Comparison of ENCODE assay signal across 8 cellular contexts in genomic region chr13:20161275-20161950, GRCh38. TPM values are rescaled to one million over a fixed set of nuclear protein-coding genes. Genes with fewer than 3 reads are reported as not detected.
A peak's percentile ranks its signal among the peaks of the same experiment; 100 is the strongest.
DNase-seq lines count a peak whose midpoint lies in the region; ATAC-seq and TF ChIP-seq lines count a peak whose summit lies in the region.

No MANE protein-coding gene starts in this region.

- CTCF ChIA-PET in BJ (lab: Yijun Ruan, JAX) = interaction anchor here (1.0 to 2.8 kb wide), 6 partner anchors 36 to 234 kb away, joined by 3 to 11 read pairs (median 6); no protein-coding TSS in a partner anchor
- CTCF ChIA-PET in RWPE1 (lab: Yijun Ruan, JAX) = interaction anchor here (0.6 to 1.3 kb wide), 3 partner anchors 35 to 279 kb away, joined by 3 to 4 read pairs (median 3); no protein-coding TSS in a partner anchor

- H4K20me1 ChIP-seq in smooth muscle cell (ENCODE audit: low read depth) = no peaks in the 10 kb centered on the region

- peak overlapping the region; percentile 81 for H2AFZ ChIP-seq in smooth muscle cell (ENCODE audit: low read depth)

- POLR2A ChIA-PET in BJ (lab: Charles Lee) (no interaction called here), RWPE1 (lab: Yijun Ruan, JAX; ENCODE audit: low non-redundant PET) (no interaction called here)

- intact Hi-C loops in Right ventricle myocardium superior (cut with DNase I) = loop anchor here (5.0 to 10.0 kb wide), 3 partner anchors 34 to 127 kb away; no protein-coding TSS in a partner anchor

- peaks cover 27% of the 10 kb centered on the region for H3F3A ChIP-seq in smooth muscle cell (ENCODE audit: low read depth)

- H3K4me2 ChIP-seq in smooth muscle cell = peak overlapping the region; percentile 95

- WGBS in smooth muscle cell (ENCODE audit: low lambda C conversion rate) = 6% methylated on average over 63 of the region's 79 CpGs

- H3K4me1 ChIP-seq in smooth muscle cell (ENCODE audit: low read depth) = peaks cover 12% of the 10 kb centered on the region

- H3K27ac ChIP-seq in smooth muscle cell (ENCODE audit: low read depth) (no peak overlapping the region), RWPE1 (no peak overlapping the region)

- peak overlapping the region; percentile 40 for H3K4me3 ChIP-seq in BJ (ENCODE audit: low read depth, low read length)
- H3K4me3 ChIP-seq in smooth muscle cell = peak overlapping the region; percentile 56

- no peak overlapping the region for H3K9ac ChIP-seq in smooth muscle cell (ENCODE audit: low read depth)

- no peaks in the 10 kb centered on the region for H3K9me3 ChIP-seq in smooth muscle cell (replicated peaks; ENCODE audit: low read depth)

- H3K27me3 ChIP-seq in BJ (ENCODE audit: control insufficient read depth, insufficient read depth, low read length) (peaks cover 5% of the 10 kb centered on the region), smooth muscle cell (ENCODE audit: low read depth) (peaks cover 36% of the 10 kb centered on the region)

- H3K79me2 ChIP-seq in smooth muscle cell (ENCODE audit: low read depth) = no peaks in the 10 kb centered on the region

- ATAC-seq in GM19455 (IDR thresholded peaks at IDR 0.05; ENCODE audit: unreplicated experiment) = peak; percentile 45
- peak; percentile 46 for ATAC-seq in HG03520 (IDR thresholded peaks at IDR 0.05; ENCODE audit: unreplicated experiment)
- peak; percentile 76 for ATAC-seq in Right ventricle myocardium superior (ENCODE audit: poor library complexity)

- DNase-seq in BJ (ENCODE audit: low read depth) (no peak), activated T-cell treated with anti-CD3 and anti-CD28 coated beads for 24 hours (ENCODE audit: low read depth) (peak; percentile 24), Right ventricle myocardium superior (peak; percentile 60), smooth muscle cell (lab: John Stamatoyannopoulos, UW; ENCODE audit: unreplicated experiment) (no peak), dedifferentiated amniotic fluid mesenchymal stem cell (ENCODE audit: extremely low spot score) (no peak), RWPE1 (ENCODE audit: low spot score) (no peak)

- H3K36me3 ChIP-seq in BJ (ENCODE audit: control insufficient read depth, insufficient read depth, low read length) (no peaks in the 10 kb centered on the region), smooth muscle cell (ENCODE audit: low read depth) (no peaks in the 10 kb centered on the region)

- TF ChIP-seq CTCF in BJ (IDR thresholded peaks at IDR 0.05; ENCODE audit: insufficient read depth, low read depth, low read length) (no peak), smooth muscle cell (IDR thresholded peaks at IDR 0.05; ENCODE audit: borderline replicate concordance, insufficient read depth, poor library complexity, severe bottlenecking) (no peak), RWPE1 (conservative IDR thresholded peaks at IDR 0.05; ENCODE audit: low read depth) (no peak)

RNA-seq across cellular contexts. Expression of gene GJA3, which starts 0.6 kb away (rescaled TPM):
- polyA plus RNA-seq in BJ (2011; rRNA removed) = 0.05 and 0.13 TPM in 2 replicates
- 0.09 and 0.21 TPM in 2 replicates for polyA minus RNA-seq in BJ (2011; rRNA and poly(A)+ RNA removed)
- 13.9 TPM for total RNA-seq in Right ventricle myocardium superior
- 1.5 and 4.5 TPM in 2 replicates for total RNA-seq in smooth muscle cell
- 1.3 and 1.4 TPM in 2 replicates for polyA plus RNA-seq in smooth muscle cell

RNA-seq across cellular contexts. Expression of gene GJB2, which starts 31.3 kb away (rescaled TPM):
- polyA plus RNA-seq in BJ (2011; rRNA removed) (not detected in 2 replicates), smooth muscle cell (42.9 and 83.7 TPM in 2 replicates)
- polyA minus RNA-seq in BJ (2011; rRNA and poly(A)+ RNA removed) = not detected in 2 replicates
- total RNA-seq in Right ventricle myocardium superior (0.38 TPM), smooth muscle cell (101 and 115 TPM in 2 replicates)

Comparison
In these comparisons a context has a peak if more than half of its experiments do, and no peak if none do; other contexts are left out.
1. DNase-seq: peak in activated T-cell treated with anti-CD3 and anti-CD28 coated beads for 24 hours (single experiment) and Right ventricle myocardium superior (single experiment); none in BJ (single experiment), smooth muscle cell (single experiment), dedifferentiated amniotic fluid mesenchymal stem cell (single experiment) and RWPE1 (single experiment).
2. RNA of gene GJB2, which starts 31.3 kb away (total RNA-seq): 101 to 115 TPM in smooth muscle cell; 0.38 TPM in Right ventricle myocardium superior (single experiment); every median in the first group is over 10 times any median in the second.
3. Peak in every context shown above with its lines, with median percentiles within 50 percentile points of each other: ATAC-seq.